In genomic region chr15:78421241-78421994, GRCh38 we compare ENCODE assay signal across 3 cellular contexts.
TF ChIP-seq lines count a peak whose summit lies in the region.

No MANE protein-coding gene starts in this region.

TF ChIP-seq in SK-N-SH treated with all-trans-retinoic acid at 6 μM for 48 hours, 23 proteins besides CTCF, POLR2A, EP300 and RAD21 (continued from another document and continues in another):
- TF ChIP-seq CSRNP3 (CRISPR knock-in tag; IDR thresholded peaks at IDR 0.05) (no peak), ZNF70 (CRISPR knock-in tag; IDR thresholded peaks at IDR 0.05) (no peak), TCF4 (CRISPR knock-in tag; IDR thresholded peaks at IDR 0.05; ENCODE audit: borderline replicate concordance) (no peak), ESRRG (CRISPR knock-in tag; IDR thresholded peaks at IDR 0.05) (no peak), ZC3H10 (CRISPR knock-in tag; IDR thresholded peaks at IDR 0.05) (no peak), POU6F1 (CRISPR knock-in tag; IDR thresholded peaks at IDR 0.05; ENCODE audit: borderline replicate concordance, low read depth) (no peak), PATZ1 (CRISPR knock-in tag; IDR thresholded peaks at IDR 0.05; ENCODE audit: borderline replicate concordance) (no peak), CSDC2 (CRISPR knock-in tag; IDR thresholded peaks at IDR 0.05) (no peak), BACH2 (CRISPR knock-in tag; IDR thresholded peaks at IDR 0.05; ENCODE audit: borderline replicate concordance) (no peak)

TF ChIP-seq in SK-N-SH, 30 proteins besides CTCF, POLR2A, EP300 and RAD21 (continued from another document):
- TF ChIP-seq FOSL2 (IDR thresholded peaks at IDR 0.05; ENCODE audit: borderline replicate concordance, low read depth) (no peak), MAX (IDR thresholded peaks at IDR 0.05; ENCODE audit: low read depth) (no peak), GATA2 (CRISPR knock-in tag; IDR thresholded peaks at IDR 0.05) (no peak), SIN3A (IDR thresholded peaks at IDR 0.05; ENCODE audit: borderline replicate concordance, low read depth, low read length) (no peak), YY1 (IDR thresholded peaks at IDR 0.05; ENCODE audit: low read depth) (no peak), TAF1 (IDR thresholded peaks at IDR 0.05; ENCODE audit: borderline replicate concordance, low read depth, low read length) (no peak)

TF ChIP-seq in WTC11, 78 proteins besides CTCF, POLR2A, EP300 and RAD21 (continued from another document):
- TF ChIP-seq ZNF425 (CRISPR knock-in tag; conservative IDR thresholded peaks at IDR 0.05) (no peak), ATF1 (CRISPR knock-in tag; IDR thresholded peaks at IDR 0.05) (no peak), ZBTB43 (CRISPR knock-in tag; IDR thresholded peaks at IDR 0.05) (no peak), MLX (CRISPR knock-in tag; IDR thresholded peaks at IDR 0.05) (no peak), ARID4B (CRISPR knock-in tag; IDR thresholded peaks at IDR 0.05; ENCODE audit: borderline replicate concordance) (no peak), HMGXB4 (CRISPR knock-in tag; IDR thresholded peaks at IDR 0.05) (no peak), ETV6 (CRISPR knock-in tag; IDR thresholded peaks at IDR 0.05) (no peak), ZNF532 (CRISPR knock-in tag; IDR thresholded peaks at IDR 0.05; ENCODE audit: borderline replicate concordance) (no peak), ZNF317 (CRISPR knock-in tag; IDR thresholded peaks at IDR 0.05; ENCODE audit: borderline replicate concordance, low read depth) (no peak), TEAD1 (CRISPR knock-in tag; IDR thresholded peaks at IDR 0.05) (no peak)
